ENCODE assay signal across 2 cellular contexts in genomic region chr12:57614178-57614947, GRCh38.
A peak's percentile ranks its signal among the peaks of the same experiment; 100 is the strongest.
TF ChIP-seq lines count a peak whose summit lies in the region.

No MANE protein-coding gene starts in this region.

TF ChIP-seq in SK-N-SH, 30 proteins besides CTCF, POLR2A, EP300 and RAD21 (continued from another document):
- TF ChIP-seq USF2 (IDR thresholded peaks at IDR 0.05; ENCODE audit: borderline replicate concordance, low read depth, low read length) (no peak), TCF12 (IDR thresholded peaks at IDR 0.05) (no peak), FOSL2 (IDR thresholded peaks at IDR 0.05; ENCODE audit: borderline replicate concordance, low read depth) (no peak), MXI1 (IDR thresholded peaks at IDR 0.05; ENCODE audit: low read depth, low read length) (no peak), SMC3 (IDR thresholded peaks at IDR 0.05; ENCODE audit: low read depth, low read length) (no peak), MEF2A (IDR thresholded peaks at IDR 0.05; ENCODE audit: borderline replicate concordance, low read depth) (no peak), CHD2 (IDR thresholded peaks at IDR 0.05; ENCODE audit: low read length, partially characterized antibody) (no peak)
- TF ChIP-seq, protein P1, sequence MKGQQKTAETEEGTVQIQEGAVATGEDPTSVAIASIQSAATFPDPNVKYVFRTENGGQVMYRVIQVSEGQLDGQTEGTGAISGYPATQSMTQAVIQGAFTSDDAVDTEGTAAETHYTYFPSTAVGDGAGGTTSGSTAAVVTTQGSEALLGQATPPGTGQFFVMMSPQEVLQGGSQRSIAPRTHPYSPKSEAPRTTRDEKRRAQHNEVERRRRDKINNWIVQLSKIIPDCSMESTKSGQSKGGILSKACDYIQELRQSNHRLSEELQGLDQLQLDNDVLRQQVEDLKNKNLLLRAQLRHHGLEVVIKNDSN (IDR thresholded peaks at IDR 0.05; ENCODE audit: borderline replicate concordance, low read depth), result peak; percentile 30; the same call in 1 of the 2 replicates
TF ChIP-seq in SK-N-SH: peak in this region for 2.

TF ChIP-seq in SK-N-SH treated with all-trans-retinoic acid at 6 μM for 48 hours, 23 proteins besides CTCF, POLR2A, EP300 and RAD21 (continued from another document):
- TF ChIP-seq CREB5 (CRISPR knock-in tag; IDR thresholded peaks at IDR 0.05; ENCODE audit: low read depth), result no peak
- TF ChIP-seq SNAI2 (CRISPR knock-in tag; IDR thresholded peaks at IDR 0.05), result no peak
- no peak for TF ChIP-seq BACH2 (CRISPR knock-in tag; IDR thresholded peaks at IDR 0.05; ENCODE audit: borderline replicate concordance)
- no peak for TF ChIP-seq ZFP30 (CRISPR knock-in tag; IDR thresholded peaks at IDR 0.05)
- no peak for TF ChIP-seq RARB (CRISPR knock-in tag; IDR thresholded peaks at IDR 0.05)
- TF ChIP-seq PPARA (CRISPR knock-in tag; IDR thresholded peaks at IDR 0.05; ENCODE audit: borderline replicate concordance), result no peak
- TF ChIP-seq ZC3H10 (CRISPR knock-in tag; IDR thresholded peaks at IDR 0.05), result no peak
- TF ChIP-seq ISL1 (CRISPR knock-in tag; IDR thresholded peaks at IDR 0.05), result no peak
TF ChIP-seq in SK-N-SH treated with all-trans-retinoic acid at 6 μM for 48 hours: peak in this region for 0.
